8 cellular contexts compared by ENCODE assay signal in genomic region chr9:4984171-4984570, GRCh38. TPM values are rescaled to one million over a fixed set of nuclear protein-coding genes. Genes with fewer than 3 reads are reported as not detected.
A peak's percentile ranks its signal among the peaks of the same experiment; 100 is the strongest.
DNase-seq lines count a peak whose midpoint lies in the region; ATAC-seq and TF ChIP-seq lines count a peak whose summit lies in the region.

No MANE protein-coding gene starts in this region.

- whole genome bisulfite sequencing in spleen, 5 donors: 6 to 12% (median 8%) methylated on average over 9 to 19 of the region's 19 CpGs

- no peaks in the 10 kb centered on the region for H3K27me3 Mint-ChIP-seq in activated naive CD8-positive, alpha-beta T cell treated with anti-CD3 and anti-CD28 coated beads for 36 hours

- in situ Hi-C loops in KBM-7 (cut with MboI; ENCODE audit: low pct_unique_long_range_greater_than_20kb, low sequenced_read_pairs): loop anchor here (25.0 kb wide), 1 partner anchor 222 kb away; no protein-coding TSS in a partner anchor

- intact Hi-C loops in A673 (cut with micrococcal nuclease; ENCODE audit: unreplicated experiment) (loop anchor here (10.0 kb wide), 2 partner anchors 189 to 621 kb away; partner anchors contain the start of gene RCL1), spleen (cut with DNase I; ENCODE audit: low total_unique reads) (loop anchor here (10.0 kb wide), 2 partner anchors 49 to 319 kb away; partner anchors contain the start of genes PLPP6 and SPATA6L)

- peak overlapping the region; percentile 87 for H3K27ac ChIP-seq in A673 (ENCODE audit: low read depth, low read length, poor library complexity, severe bottlenecking)
- H3K27ac ChIP-seq in iPS-18a (ENCODE audit: low read length): no peak overlapping the region
- H3K27ac ChIP-seq in spleen: peak overlapping the region; percentile 96 to 99 (median 98)

- ATAC-seq in GM18909 (IDR thresholded peaks at IDR 0.05; ENCODE audit: poor library complexity, unreplicated experiment) (peak; percentile 3), HG03571 (IDR thresholded peaks at IDR 0.05; ENCODE audit: unreplicated experiment) (peak; percentile 1)

- no peak for TF ChIP-seq POLR2A in spleen (IDR thresholded peaks at IDR 0.05)

- H3K36me3 Mint-ChIP-seq in activated naive CD8-positive, alpha-beta T cell treated with anti-CD3 and anti-CD28 coated beads for 36 hours: peaks cover 13% of the 10 kb centered on the region

- peak overlapping the region; percentile 53 for H3K9ac ChIP-seq in iPS-18a (ENCODE audit: low read length)

- POLR2A ChIA-PET in A673 (lab: Charles Lee; ENCODE audit: low non-redundant PET): no interaction called here

- H3K36me3 ChIP-seq in A673 (ENCODE audit: insufficient read depth, low read length, poor library complexity, severe bottlenecking): no peaks in the 10 kb centered on the region
- no peaks in the 10 kb centered on the region for H3K36me3 ChIP-seq in iPS-18a (ENCODE audit: control insufficient read depth, low read depth, low read length)
- H3K36me3 ChIP-seq in spleen: peaks cover 0 to 10% (median 0%) of the 10 kb centered on the region in 6 donors

- peak overlapping the region; percentile 89 for H3K4me3 Mint-ChIP-seq in activated naive CD8-positive, alpha-beta T cell treated with anti-CD3 and anti-CD28 coated beads for 36 hours

- no TSS peak for BruUV-seq in A673 (replicated peaks; lab: Mats Ljungman, UMichigan)

- peaks cover 48% of the 10 kb centered on the region for H3K4me1 Mint-ChIP-seq in activated naive CD8-positive, alpha-beta T cell treated with anti-CD3 and anti-CD28 coated beads for 36 hours

- no peaks in the 10 kb centered on the region for H3K27me3 ChIP-seq in A673 (replicated peaks; ENCODE audit: insufficient read depth, low read depth, low read length, poor library complexity)
- H3K27me3 ChIP-seq in iPS-18a (ENCODE audit: control insufficient read depth, insufficient read depth, low read length): peaks cover 35% of the 10 kb centered on the region
- H3K27me3 ChIP-seq in spleen (replicated peaks in 1 of 7): no peaks in the 10 kb centered on the region

- H3K9me3 ChIP-seq in A673 (ENCODE audit: low read depth, low read length, poor library complexity, severe bottlenecking) (no peaks in the 10 kb centered on the region), iPS-18a (ENCODE audit: control insufficient read depth, low read depth, low read length) (no peaks in the 10 kb centered on the region), spleen (no peaks in the 10 kb centered on the region)

- no peak for TF ChIP-seq CTCF in A673 (conservative IDR thresholded peaks at IDR 0.05; ENCODE audit: low read depth, low read length)
- TF ChIP-seq CTCF in spleen (IDR thresholded peaks at IDR 0.05 in 8 of 11, conservative IDR thresholded peaks at IDR 0.05 in 3 of 11): no peak

- H3K9me3 Mint-ChIP-seq in activated naive CD8-positive, alpha-beta T cell treated with anti-CD3 and anti-CD28 coated beads for 36 hours: no peaks in the 10 kb centered on the region

- peaks cover 25% of the 10 kb centered on the region for H3K4me1 ChIP-seq in A673 (ENCODE audit: insufficient read depth, low read length, poor library complexity, severe bottlenecking)
- peaks cover 14% of the 10 kb centered on the region for H3K4me1 ChIP-seq in iPS-18a (ENCODE audit: control insufficient read depth, low read depth, low read length)
- H3K4me1 ChIP-seq in spleen: peaks cover 32 to 74% (median 61%) of the 10 kb centered on the region in 6 donors

- peak overlapping the region; percentile 96 for H3K27ac Mint-ChIP-seq in activated naive CD8-positive, alpha-beta T cell treated with anti-CD3 and anti-CD28 coated beads for 36 hours

- peak overlapping the region; percentile 78 for H3K4me3 ChIP-seq in A673 (ENCODE audit: low read depth, low read length, poor library complexity, severe bottlenecking)
- peak overlapping the region; percentile 80 for H3K4me3 ChIP-seq in iPS-18a (ENCODE audit: low read length)
- peak overlapping the region; percentile 66 to 87 (median 78) for H3K4me3 ChIP-seq in spleen

- CTCF ChIA-PET in A673 (lab: Charles Lee): interaction anchor here (0.9 to 2.2 kb wide), 2 partner anchors 221 to 225 kb away, joined by 3 to 10 read pairs; no protein-coding TSS in a partner anchor

- DNase-seq in A673 (ENCODE audit: low spot score) (no peak), spleen (no peak), KBM-7 (no peak), NCI-H1105 (lab: John Stamatoyannopoulos, UW) (no peak)
- DNase-seq in activated naive CD8-positive, alpha-beta T cell treated with anti-CD3 and anti-CD28 coated beads for 36 hours: no peak

RNA-seq across cellular contexts. Expression of gene JAK2, which starts 0.9 kb away (rescaled TPM):
- total RNA-seq in A673 (2021) (7.3 and 10.5 TPM in 2 replicates), spleen (10 to 100 TPM; 40.9 to 61.2 (median 54.6) TPM)
- 10 to 100 TPM; 33.7 to 35.8 TPM for total RNA-seq in activated naive CD8-positive, alpha-beta T cell treated with anti-CD3 and anti-CD28 coated beads for 36 hours
- 10 to 100 TPM in 1 of 3 donors, 1 to 10 TPM in 2; 7.1 to 10.1 (median 7.3) TPM for polyA plus RNA-seq in spleen
